In genomic region chr2:67453365-67453764, GRCh38 we compare ENCODE assay signal across 26 cellular contexts. TPM values are rescaled to one million over a fixed set of nuclear protein-coding genes. Genes with fewer than 3 reads are reported as not detected.
DNase-seq lines count a peak whose midpoint lies in the region; ATAC-seq, FAIRE-seq and TF ChIP-seq lines count a peak whose summit lies in the region.
"Had no signal": no experiment of that assay in that cellular context is flagged by ENCODE, and none has a peak within 500 bp of the region (broad histone marks: within the 10 kb centered on the region; RNA-seq: fewer than 3 reads in every experiment).

No MANE protein-coding gene starts in this region.

- H3K36me3 Mint-ChIP-seq in HFFc6 (ENCODE audit: low read depth): peaks cover 9% of the 10 kb centered on the region; the same call in 1 of the 2 replicates
- H3K36me3 Mint-ChIP-seq in astrocyte (ENCODE audit: low read depth, unreplicated experiment): no peaks in the 10 kb centered on the region
- H3K36me3 Mint-ChIP-seq: stimulated activated naive B cell treated with anti-CD40 and anti-IgM and Interleukin-4, amounts not matched to agents 10 μg/mL and 1 μg/mL and 100 μg/mL, for 72 hours had no signal

- no peaks in the 10 kb centered on the region for H3K36me3 ChIP-seq in astrocyte (ENCODE audit: insufficient read depth, low read length)
- H3K36me3 ChIP-seq: thyroid gland had no signal

- H3K4me1 Mint-ChIP-seq in HFFc6 (ENCODE audit: low read depth) (peaks cover 40% of the 10 kb centered on the region), astrocyte (ENCODE audit: low read depth, unreplicated experiment) (peaks cover 11% of the 10 kb centered on the region)
- H3K4me1 Mint-ChIP-seq: activated B cell treated with CpG ODN at 0.5 μM for 24 hours; stimulated activated naive B cell treated with anti-CD40 and anti-IgM and Interleukin-4, amounts not matched to agents 10 μg/mL and 1 μg/mL and 100 μg/mL, for 72 hours had no signal

- no peak for TF ChIP-seq CTCF in HFFc6 (IDR thresholded peaks at IDR 0.05)
- TF ChIP-seq CTCF in astrocyte (IDR thresholded peaks at IDR 0.05; ENCODE audit: insufficient read depth, low read depth, low read length): no peak
- TF ChIP-seq CTCF in fibroblast of villous mesenchyme (IDR thresholded peaks at IDR 0.05; ENCODE audit: insufficient read depth, low read depth, low read length): no peak

- H3K9me3 Mint-ChIP-seq in HFFc6 (no peaks in the 10 kb centered on the region), astrocyte (ENCODE audit: unreplicated experiment) (peaks cover 5% of the 10 kb centered on the region)
- H3K9me3 Mint-ChIP-seq: activated B cell treated with CpG ODN at 0.5 μM for 24 hours; activated naive CD4-positive, alpha-beta T cell treated with anti-CD3 and anti-CD28 coated beads for 36 hours; activated T-cell treated with anti-CD3 and anti-CD28 coated beads, Interleukin-2, amount 50 U/mL, for 24 hours; endodermal cell; stimulated activated naive B cell treated with anti-CD40 and anti-IgM and Interleukin-4, amounts not matched to agents 10 μg/mL and 1 μg/mL and 100 μg/mL, for 72 hours had no signal

- H3K9me3 ChIP-seq in astrocyte (ENCODE audit: insufficient read depth, low read depth, low read length): no peaks in the 10 kb centered on the region
- H3K9me3 ChIP-seq: body of pancreas, thyroid gland had no signal

- H3K27ac Mint-ChIP-seq in HFFc6 (peak overlapping the region; percentile 6; the same call in 1 of the 2 replicates), astrocyte (ENCODE audit: unreplicated experiment) (no peak overlapping the region)
- H3K27ac Mint-ChIP-seq: activated B cell treated with CpG ODN at 0.5 μM for 24 hours; activated CD8-positive, alpha-beta T cell treated with anti-CD3 and anti-CD28 coated beads, Interleukin-2, amount 10 ng/mL, durations not matched to agents 7 days and 5 days; activated naive CD4-positive, alpha-beta T cell treated with anti-CD3 and anti-CD28 coated beads for 36 hours; activated T-cell treated with anti-CD3 and anti-CD28 coated beads, Interleukin-2, amount 50 U/mL, for 24 hours; endodermal cell; progenitor cell of endocrine pancreas; stimulated activated naive B cell treated with anti-CD40 and anti-IgM and Interleukin-4, amounts not matched to agents 10 μg/mL and 1 μg/mL and 100 μg/mL, for 72 hours had no signal

- H3K9ac ChIP-seq in astrocyte (ENCODE audit: low read length): no peak overlapping the region

- H2AFZ ChIP-seq in astrocyte (ENCODE audit: low read depth, low read length): no peak overlapping the region

- H3K4me3 Mint-ChIP-seq in HFFc6: no peak overlapping the region
- H3K4me3 Mint-ChIP-seq in astrocyte (ENCODE audit: unreplicated experiment): no peak overlapping the region
- H3K4me3 Mint-ChIP-seq: activated B cell treated with CpG ODN at 0.5 μM for 24 hours; activated CD8-positive, alpha-beta T cell treated with anti-CD3 and anti-CD28 coated beads, Interleukin-2, amount 10 ng/mL, durations not matched to agents 7 days and 5 days; activated naive CD4-positive, alpha-beta T cell treated with anti-CD3 and anti-CD28 coated beads for 36 hours; activated T-cell treated with anti-CD3 and anti-CD28 coated beads, Interleukin-2, amount 50 U/mL, for 24 hours; endodermal cell; stimulated activated naive B cell treated with anti-CD40 and anti-IgM and Interleukin-4, amounts not matched to agents 10 μg/mL and 1 μg/mL and 100 μg/mL, for 72 hours had no signal

- ATAC-seq in GM21447 (IDR thresholded peaks at IDR 0.05; ENCODE audit: unreplicated experiment): no peak
- ATAC-seq in GM18870 (IDR thresholded peaks at IDR 0.05; ENCODE audit: unreplicated experiment): no peak
- ATAC-seq: activated CD8-positive, alpha-beta T cell treated with anti-CD3 and anti-CD28 coated beads, Interleukin-2, amount 10 ng/mL, durations not matched to agents 7 days and 5 days; body of pancreas; left lobe of liver; stimulated activated naive B cell treated with anti-CD40 and anti-IgM and Interleukin-4, amounts not matched to agents 10 μg/mL and 1 μg/mL and 100 μg/mL, for 72 hours had no signal

- H3K27ac ChIP-seq in astrocyte (ENCODE audit: low read depth, low read length): no peak overlapping the region
- H3K27ac ChIP-seq: body of pancreas, coronary artery, RWPE1, thyroid gland had no signal

- H3K4me2 ChIP-seq in astrocyte (ENCODE audit: low read length): no peak overlapping the region

- no peaks in the 10 kb centered on the region for H3K27me3 ChIP-seq in astrocyte (ENCODE audit: insufficient read depth, low read length)
- H3K27me3 ChIP-seq: body of pancreas, thyroid gland had no signal

- FAIRE-seq in astrocyte (lab: Jason Lieb, UNC): no peak

- no peaks in the 10 kb centered on the region for H3K79me2 ChIP-seq in astrocyte (ENCODE audit: insufficient read depth, low read length)

- H3K4me1 ChIP-seq in astrocyte (ENCODE audit: insufficient read depth, low read length): no peaks in the 10 kb centered on the region
- H3K4me1 ChIP-seq: thyroid gland had no signal

- DNase-seq in HFFc6 (peak; percentile 69), astrocyte (ENCODE audit: low read depth) (peak; percentile 61), fibroblast of villous mesenchyme (ENCODE audit: low read depth) (peak; percentile 68), stromal cell of bone marrow (ENCODE audit: low read depth) (peak; percentile 13), NCI-H1436 treated with DMSO at 0.1 percent for 48 hours (lab: John Stamatoyannopoulos, UW) (no peak)
- DNase-seq: activated B cell treated with CpG ODN at 0.5 μM for 24 hours; activated CD8-positive, alpha-beta T cell treated with anti-CD3 and anti-CD28 coated beads, Interleukin-2, amount 10 ng/mL, durations not matched to agents 7 days and 5 days; activated naive CD4-positive, alpha-beta T cell treated with anti-CD3 and anti-CD28 coated beads for 36 hours; activated T-cell treated with anti-CD3 and anti-CD28 coated beads, Interleukin-2, amount 50 U/mL, for 24 hours; AML-193; body of pancreas; endodermal cell; NCI-H1105 treated with DMSO at 0.1 percent for 48 hours; NCI-H2107; NCI-H510A; NK-92 treated with Interleukin-12 subunit alpha and Interleukin-12 subunit beta, amount 100 ng/mL, for 24 hours; stimulated activated CD4-positive, alpha-beta T cell treated with anti-CD3 and anti-CD28 coated beads, Interleukin-2, amount 100 ng/mL, for 24 hours; stimulated activated naive B cell treated with anti-CD40 and anti-IgM and Interleukin-4, amounts not matched to agents 10 μg/mL and 1 μg/mL and 100 μg/mL, for 72 hours; T-helper 9 cell; thyroid gland had no signal

- H3K4me3 ChIP-seq in astrocyte (ENCODE audit: insufficient read depth, low read depth, low read length): no peak overlapping the region
- H3K4me3 ChIP-seq in fibroblast of villous mesenchyme (ENCODE audit: low read depth, low read length): no peak overlapping the region
- H3K4me3 ChIP-seq: body of pancreas, coronary artery, thyroid gland had no signal

- H3K27me3 Mint-ChIP-seq in HFFc6 (ENCODE audit: insufficient read depth) (peaks cover 2% of the 10 kb centered on the region), astrocyte (ENCODE audit: low read depth, unreplicated experiment) (peaks cover 1% of the 10 kb centered on the region)
- H3K27me3 Mint-ChIP-seq: activated B cell treated with CpG ODN at 0.5 μM for 24 hours, progenitor cell of endocrine pancreas had no signal

- no peaks in the 10 kb centered on the region for H4K20me1 ChIP-seq in astrocyte (ENCODE audit: insufficient read depth, low read length)

RNA-seq across cellular contexts. Expression of gene ETAA1, which starts 56.2 kb away (rescaled TPM):
- total RNA-seq in HFFc6 (2021; fragmentation: NEBNext Ultra II Directional; extraction: Animal tissue kit (Norgen Biotek cat#: 25700)): 10 to 100 TPM in 4 of 6 experiments, 1 to 10 TPM in 2; 8.5 to 13.0 (median 11.0) TPM
- 8.2 and 8.6 TPM in 2 replicates for total RNA-seq in astrocyte
- 15.5 and 17.7 TPM in 2 replicates for total RNA-seq in fibroblast of villous mesenchyme
